In the genomic region with DNA sequence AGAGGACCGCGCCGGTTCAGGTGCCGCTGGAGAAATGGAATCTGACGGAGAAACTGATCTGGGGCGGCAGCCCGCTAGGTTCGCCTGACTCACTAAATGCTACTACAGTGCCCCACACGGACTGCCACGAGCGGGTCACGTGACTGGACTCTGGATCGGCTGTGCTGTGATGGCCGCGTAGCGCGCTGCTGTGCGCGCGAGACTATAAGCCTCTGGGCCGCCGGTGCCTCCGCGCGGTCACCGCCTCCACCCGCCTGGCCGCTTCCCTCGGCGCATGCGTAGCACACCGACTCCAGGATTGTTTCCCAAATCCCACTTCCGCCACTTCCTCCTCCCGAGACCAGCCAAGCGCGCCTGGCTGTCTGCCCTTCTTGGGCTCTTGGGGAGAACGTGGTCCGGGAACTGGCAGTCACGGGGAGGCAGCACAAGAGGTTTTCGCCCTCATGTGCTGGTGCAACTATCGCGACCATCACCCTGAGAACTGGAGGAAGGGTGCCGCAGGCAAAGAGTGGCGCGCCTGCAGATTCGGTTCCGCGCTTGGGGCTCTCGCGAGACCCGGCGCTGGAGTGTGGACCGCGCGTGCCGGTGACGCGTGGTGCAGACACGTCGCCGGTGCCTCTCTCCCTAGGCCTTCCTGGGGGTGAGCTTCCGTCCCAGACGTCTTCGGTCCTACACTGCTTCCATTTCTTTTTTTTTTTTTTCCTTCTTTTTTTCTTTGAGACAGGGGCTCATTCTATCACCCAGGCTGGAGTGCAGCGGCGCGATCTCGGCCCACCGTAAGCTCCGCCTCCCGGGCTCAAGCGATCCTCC, we compare ENCODE assay signal across 8 cellular contexts. TPM values are rescaled to one million over a fixed set of nuclear protein-coding genes. Genes with fewer than 3 reads are reported as not detected.
A peak's percentile ranks its signal among the peaks of the same experiment; 100 is the strongest.
DNase-seq lines count a peak whose midpoint lies in the region; ATAC-seq and TF ChIP-seq lines count a peak whose summit lies in the region.

No MANE protein-coding gene starts in this region.

- no peak for TF ChIP-seq CTCF in AG04449 (IDR thresholded peaks at IDR 0.05; ENCODE audit: insufficient read depth, low read length, missing control alignments)
- no peak for TF ChIP-seq CTCF in activated B cell treated with CpG ODN at 0.5 μM for 24 hours (IDR thresholded peaks at IDR 0.05)

- intact Hi-C loops in activated B cell treated with CpG ODN at 0.5 μM for 24 hours (cut with micrococcal nuclease), result loop anchor here (1.0 to 10.0 kb wide), 11 partner anchors 9 to 1887 kb away; partner anchors contain the start of genes GLDC, KDM4C, RCL1 and RIC1

- peak; percentile 50 for ATAC-seq in GM18873 (IDR thresholded peaks at IDR 0.05; ENCODE audit: low FRiP score, unreplicated experiment)
- peak; percentile 63 for ATAC-seq in HG03139 (IDR thresholded peaks at IDR 0.05; ENCODE audit: unreplicated experiment)
- peak; percentile 74 for ATAC-seq in activated B cell treated with CpG ODN at 0.5 μM for 24 hours (ENCODE audit: low read depth)

- H3K27ac ChIP-seq in caudate nucleus (ENCODE audit: low read depth, low read length), result peak overlapping the region; percentile 98

- peak; percentile 55 for DNase-seq in AG04449 (ENCODE audit: low read depth, low spot score)
- peak; percentile 99 for DNase-seq in NCI-H2227 (lab: John Stamatoyannopoulos, UW; ENCODE audit: unreplicated experiment)
- peak; percentile 85 for DNase-seq in activated B cell treated with CpG ODN at 0.5 μM for 24 hours
- peak; percentile 39 to 98 (median 94) for DNase-seq in caudate nucleus (lab: John Stamatoyannopoulos, UW)
- peak; percentile 97 for DNase-seq in iris pigment epithelial cell (ENCODE audit: low read depth)
- peak; percentile 85 for DNase-seq in stimulated activated CD4-positive, alpha-beta T cell treated with anti-CD3 and anti-CD28 coated beads, Interleukin-12 subunit alpha, Interleukin-12 subunit beta, amount 100 ng/mL, for 24 hours (ENCODE audit: low read depth in 2 of 2)

- H3K27me3 Mint-ChIP-seq in activated B cell treated with CpG ODN at 0.5 μM for 24 hours, result no peaks in the 10 kb centered on the region

- peak overlapping the region; percentile 97 for H3K4me3 Mint-ChIP-seq in activated B cell treated with CpG ODN at 0.5 μM for 24 hours

- POLR2A ChIA-PET in AG04449 (lab: Yijun Ruan, JAX) (interaction anchor here (0.6 to 1.1 kb wide), 6 partner anchors 11 to 885 kb away, joined by 3 to 5 read pairs (median 3); no protein-coding TSS in a partner anchor), activated B cell treated with CpG ODN at 0.5 μM for 24 hours (lab: Charles Lee) (interaction anchor here (0.6 to 21.0 kb wide), 42 partner anchors 10 to 1889 kb away, joined by 3 to 853 read pairs (median 4); partner anchors contain the start of genes GLDC, KDM4C and UHRF2)

- H3K36me3 Mint-ChIP-seq in activated B cell treated with CpG ODN at 0.5 μM for 24 hours (ENCODE audit: low read depth), result peaks cover 17% of the 10 kb centered on the region

- CTCF ChIA-PET in AG04449 (lab: Yijun Ruan, JAX) (interaction anchor here (0.8 to 1.3 kb wide), 4 partner anchors 9 to 96 kb away, joined by 3 to 7 read pairs (median 3); no protein-coding TSS in a partner anchor), activated B cell treated with CpG ODN at 0.5 μM for 24 hours (lab: Charles Lee) (interaction anchor here (0.7 to 2.9 kb wide), 4 partner anchors 12 to 96 kb away, joined by 3 to 10 read pairs (median 3); no protein-coding TSS in a partner anchor)

- H3K27ac Mint-ChIP-seq in activated B cell treated with CpG ODN at 0.5 μM for 24 hours, result peak overlapping the region; percentile 100

- H3K4me3 ChIP-seq in AG04449 (ENCODE audit: low read depth, low read length), result peak overlapping the region; percentile 87

- H3K9me3 Mint-ChIP-seq in activated B cell treated with CpG ODN at 0.5 μM for 24 hours, result no peaks in the 10 kb centered on the region

- peaks cover 44% of the 10 kb centered on the region for H3K4me1 Mint-ChIP-seq in activated B cell treated with CpG ODN at 0.5 μM for 24 hours

RNA-seq across cellular contexts. Expression of gene GLDC, which starts 35.8 kb away (rescaled TPM):
- 2.3 and 2.6 TPM in 2 replicates for total RNA-seq in activated B cell treated with CpG ODN at 0.5 μM for 24 hours

Comparison
In these comparisons a context has a peak if more than half of its experiments do, and no peak if none do; other contexts are left out.
1. Peak in every context shown above with its lines: DNase-seq, ATAC-seq, H3K4me3 ChIP-seq and H3K27ac ChIP-seq.